ENCODE assay signal across 8 cellular contexts in genomic region chr13:109787135-109787954, GRCh38. TPM values are rescaled to one million over a fixed set of nuclear protein-coding genes. Genes with fewer than 3 reads are reported as not detected.
DNase-seq lines count a peak whose midpoint lies in the region; ATAC-seq and TF ChIP-seq lines count a peak whose summit lies in the region.

No MANE protein-coding gene starts in this region.

- H3K27me3 Mint-ChIP-seq in activated T-cell treated with anti-CD3 and anti-CD28 coated beads, Interleukin-2, amount 50 U/mL, for 4 hours (ENCODE audit: low read depth): peaks cover 15% of the 10 kb centered on the region
- peaks cover 16% of the 10 kb centered on the region for H3K27me3 Mint-ChIP-seq in nephron progenitor cell (ENCODE audit: low read depth, poor library complexity)

- no peaks in the 10 kb centered on the region for H3K36me3 Mint-ChIP-seq in activated T-cell treated with anti-CD3 and anti-CD28 coated beads, Interleukin-2, amount 50 U/mL, for 4 hours (ENCODE audit: insufficient read depth)
- peaks cover 9% of the 10 kb centered on the region for H3K36me3 Mint-ChIP-seq in nephron progenitor cell (ENCODE audit: low read depth)

- no peaks in the 10 kb centered on the region for H3K9me3 Mint-ChIP-seq in activated T-cell treated with anti-CD3 and anti-CD28 coated beads, Interleukin-2, amount 50 U/mL, for 4 hours
- no peaks in the 10 kb centered on the region for H3K9me3 Mint-ChIP-seq in nephron progenitor cell

- ATAC-seq in HG02885 (IDR thresholded peaks at IDR 0.05; ENCODE audit: poor library complexity, unreplicated experiment): peak; percentile 6
- peak; percentile 2 to 5 for ATAC-seq in activated T-cell treated with anti-CD3 and anti-CD28 coated beads, Interleukin-2, amount 50 U/mL, for 4 hours
- ATAC-seq in GM18520 (IDR thresholded peaks at IDR 0.05; ENCODE audit: unreplicated experiment): no peak

- TF ChIP-seq CTCF in fibroblast of mammary gland (conservative IDR thresholded peaks at IDR 0.05; ENCODE audit: control insufficient read depth, insufficient read depth, low read depth, low read length) (no peak), nephron progenitor cell (IDR thresholded peaks at IDR 0.05) (no peak)

- peak overlapping the region; percentile 82 for H3K4me3 Mint-ChIP-seq in activated T-cell treated with anti-CD3 and anti-CD28 coated beads, Interleukin-2, amount 50 U/mL, for 4 hours
- peak overlapping the region; percentile 84 for H3K4me3 Mint-ChIP-seq in nephron progenitor cell

- peak overlapping the region; percentile 65 for H3K4me3 ChIP-seq in fibroblast of mammary gland (ENCODE audit: control insufficient read depth, low read depth, low read length)

- DNase-seq in DMS53 (lab: John Stamatoyannopoulos, UW) (peak; percentile 59), DMS53 treated with DMSO at 0.1 percent for 48 hours (lab: John Stamatoyannopoulos, UW; ENCODE audit: unreplicated experiment) (no peak), NCI-H345 (lab: John Stamatoyannopoulos, UW) (peak; percentile 68), fibroblast of mammary gland (ENCODE audit: low read depth) (peak; percentile 49), nephron progenitor cell (peak; percentile 70)
- DNase-seq in activated T-cell treated with anti-CD3 and anti-CD28 coated beads, Interleukin-2, amount 50 U/mL, for 4 hours: peak; percentile 19

- peaks cover 21% of the 10 kb centered on the region for H3K4me1 Mint-ChIP-seq in activated T-cell treated with anti-CD3 and anti-CD28 coated beads, Interleukin-2, amount 50 U/mL, for 4 hours (ENCODE audit: low read depth)
- H3K4me1 Mint-ChIP-seq in nephron progenitor cell: peaks cover 21% of the 10 kb centered on the region

- no peak overlapping the region for H3K27ac Mint-ChIP-seq in nephron progenitor cell

RNA-seq across cellular contexts. Expression of gene IRS2, which starts 1.0 kb away (rescaled TPM):
- 1 to 10 TPM; 3.7 to 4.2 (median 4.2) TPM for total RNA-seq in activated T-cell treated with anti-CD3 and anti-CD28 coated beads, Interleukin-2, amount 50 U/mL, for 4 hours
